Comparison of ENCODE assay signal across 8 cellular contexts in the genomic region with DNA sequence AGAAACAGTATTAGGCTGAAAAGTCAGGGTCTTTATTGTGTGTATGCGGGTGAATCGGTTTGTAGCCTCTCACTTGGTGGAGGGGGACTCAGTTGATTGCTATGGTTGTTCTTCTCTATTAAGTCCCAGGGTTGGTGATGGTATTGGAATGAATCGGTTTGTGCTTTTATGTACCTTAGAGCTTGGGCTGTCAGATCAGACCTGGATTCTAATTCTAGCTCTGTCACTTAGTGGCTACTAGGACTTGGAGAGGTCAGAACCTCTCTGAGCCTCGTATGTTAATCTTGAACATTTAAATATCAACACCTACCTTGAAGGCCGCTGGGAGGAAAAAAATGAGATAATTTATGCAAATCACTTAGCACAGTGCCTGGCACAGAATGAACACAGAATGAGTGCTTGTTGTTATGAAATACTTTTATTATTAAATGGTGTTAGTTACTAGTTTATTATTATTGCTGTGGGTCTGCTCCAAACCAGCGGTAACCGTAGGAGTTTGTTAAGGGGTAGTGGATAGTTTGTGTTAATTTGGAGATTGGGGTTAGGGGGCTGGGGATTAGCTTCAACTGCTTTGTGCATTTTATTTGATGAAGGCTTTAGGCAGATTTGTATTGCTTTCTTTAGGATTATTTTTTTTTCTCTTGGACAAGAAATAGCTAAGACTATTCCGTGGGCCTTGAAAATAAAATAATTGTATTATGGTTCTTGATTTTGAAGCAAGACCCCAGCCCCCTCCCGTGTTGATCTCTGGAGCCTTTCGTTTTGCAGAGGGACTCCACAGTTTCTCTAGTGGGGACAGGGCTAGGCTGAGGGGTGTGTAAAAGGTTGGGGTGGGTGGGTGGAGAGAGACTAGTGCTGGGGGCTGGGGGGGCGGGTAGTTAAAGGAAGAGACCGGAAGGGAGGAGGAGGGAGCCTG. TPM values are rescaled to one million over a fixed set of nuclear protein-coding genes. Genes with fewer than 3 reads are reported as not detected.
DNase-seq lines count a peak whose midpoint lies in the region; ATAC-seq and TF ChIP-seq lines count a peak whose summit lies in the region.

No MANE protein-coding gene starts in this region.

- H3K27ac Mint-ChIP-seq in endothelial cell (ENCODE audit: unreplicated experiment) (peak overlapping the region; percentile 99), progenitor cell of endocrine pancreas (peak overlapping the region; percentile 96)

- H3K4me1 Mint-ChIP-seq in endothelial cell (ENCODE audit: unreplicated experiment) (peaks cover 58% of the 10 kb centered on the region), progenitor cell of endocrine pancreas (ENCODE audit: low read depth) (peaks cover 57% of the 10 kb centered on the region)

- peak; percentile 52 for DNase-seq in NCI-H2171 treated with DMSO at 0.1 percent for 48 hours (lab: John Stamatoyannopoulos, UW)
- DNase-seq in NCI-H2171 (lab: John Stamatoyannopoulos, UW): no peak
- no peak for DNase-seq in Peyer's patch
- DNase-seq in endothelial cell (ENCODE audit: low spot score): no peak
- no peak for DNase-seq in progenitor cell of endocrine pancreas (ENCODE audit: low spot score, unreplicated experiment)
- DNase-seq in Ammon's horn (ENCODE audit: low spot score): no peak

- H3K27me3 Mint-ChIP-seq in endothelial cell (ENCODE audit: unreplicated experiment): peaks cover 44% of the 10 kb centered on the region
- peaks cover 5% of the 10 kb centered on the region for H3K27me3 Mint-ChIP-seq in progenitor cell of endocrine pancreas

- peaks cover 0 to 7% (median 0%) of the 10 kb centered on the region in 3 donors for H3K36me3 ChIP-seq in Peyer's patch

- H3K27me3 ChIP-seq in Peyer's patch: no peaks in the 10 kb centered on the region

- peaks cover 0 to 56% (median 27%) of the 10 kb centered on the region in 4 donors for H3K4me1 ChIP-seq in Peyer's patch

- H3K9me3 Mint-ChIP-seq in endothelial cell (ENCODE audit: unreplicated experiment): no peaks in the 10 kb centered on the region
- no peaks in the 10 kb centered on the region for H3K9me3 Mint-ChIP-seq in progenitor cell of endocrine pancreas (ENCODE audit: low read depth)

- peak overlapping the region; percentile 97 for H3K4me3 Mint-ChIP-seq in endothelial cell (ENCODE audit: unreplicated experiment)
- H3K4me3 Mint-ChIP-seq in progenitor cell of endocrine pancreas (ENCODE audit: low read depth): peak overlapping the region; percentile 85

- H3K36me3 Mint-ChIP-seq in endothelial cell (ENCODE audit: low read depth, unreplicated experiment) (peaks cover 14% of the 10 kb centered on the region), progenitor cell of endocrine pancreas (ENCODE audit: insufficient read depth) (peaks cover 9% of the 10 kb centered on the region)

- H3K4me3 ChIP-seq in Peyer's patch: peak overlapping the region; percentile 16 to 85 (median 50)

- ATAC-seq in HG03196 (IDR thresholded peaks at IDR 0.05; ENCODE audit: unreplicated experiment): no peak
- ATAC-seq in GM19397 (IDR thresholded peaks at IDR 0.05; ENCODE audit: unreplicated experiment): no peak

- peak; percentile 62 for TF ChIP-seq POLR2A in Peyer's patch (IDR thresholded peaks at IDR 0.05)

- H3K27ac ChIP-seq in Peyer's patch: peak overlapping the region; percentile 88 to 100 (median 95)

- TF ChIP-seq CTCF in Peyer's patch (IDR thresholded peaks at IDR 0.05): peak in 3 of 6 experiments; percentile 18 to 25 (median 23)
- no peak for TF ChIP-seq CTCF in endothelial cell (IDR thresholded peaks at IDR 0.05; ENCODE audit: unreplicated experiment)
- no peak for TF ChIP-seq CTCF in progenitor cell of endocrine pancreas (IDR thresholded peaks at IDR 0.05; ENCODE audit: unreplicated experiment)

- H3K9me3 ChIP-seq in Peyer's patch: no peaks in the 10 kb centered on the region

RNA-seq across cellular contexts. Expression of a gene that starts 3.6 kb away (rescaled TPM):
- total RNA-seq in Peyer's patch: 10 to 100 TPM; 32.1 to 45.6 (median 36.4) TPM
- total RNA-seq in endothelial cell (ENCODE audit: unreplicated experiment): 47.4 TPM
- 110 and 117 TPM in 2 replicates for total RNA-seq in progenitor cell of endocrine pancreas

RNA-seq across cellular contexts. Expression of a gene that starts 17.2 kb away (rescaled TPM):
- total RNA-seq in Peyer's patch: 10 to 100 TPM in 3 of 4 donors, 1 to 10 TPM in 1; 3.4 to 29.7 (median 12.9) TPM
- 13.6 TPM for total RNA-seq in endothelial cell (ENCODE audit: unreplicated experiment)
- total RNA-seq in progenitor cell of endocrine pancreas: 11.3 and 15.8 TPM in 2 replicates

RNA-seq across cellular contexts. Expression of a gene that starts 19.7 kb away (rescaled TPM):
- total RNA-seq in Peyer's patch (10 to 100 TPM; 28.6 to 75.8 (median 47.8) TPM), endothelial cell (ENCODE audit: unreplicated experiment) (97.9 TPM), progenitor cell of endocrine pancreas (63.4 and 70.0 TPM in 2 replicates)

RNA-seq across cellular contexts. Expression of a gene that starts 20.2 kb away (rescaled TPM):
- 1 to 10 TPM; 3.3 to 5.1 (median 4.2) TPM for total RNA-seq in Peyer's patch
- total RNA-seq in endothelial cell (ENCODE audit: unreplicated experiment): 6.4 TPM
- total RNA-seq in progenitor cell of endocrine pancreas: 16.3 and 18.2 TPM in 2 replicates

RNA-seq across cellular contexts. Expression of a gene that starts 51.0 kb away (rescaled TPM):
- 10 to 100 TPM; 36.1 to 99.9 (median 45.1) TPM for total RNA-seq in Peyer's patch
- 133 TPM for total RNA-seq in endothelial cell (ENCODE audit: unreplicated experiment)
- 112 and 119 TPM in 2 replicates for total RNA-seq in progenitor cell of endocrine pancreas
